Comparison of ENCODE assay signal across 1 cellular context in the genomic region with DNA sequence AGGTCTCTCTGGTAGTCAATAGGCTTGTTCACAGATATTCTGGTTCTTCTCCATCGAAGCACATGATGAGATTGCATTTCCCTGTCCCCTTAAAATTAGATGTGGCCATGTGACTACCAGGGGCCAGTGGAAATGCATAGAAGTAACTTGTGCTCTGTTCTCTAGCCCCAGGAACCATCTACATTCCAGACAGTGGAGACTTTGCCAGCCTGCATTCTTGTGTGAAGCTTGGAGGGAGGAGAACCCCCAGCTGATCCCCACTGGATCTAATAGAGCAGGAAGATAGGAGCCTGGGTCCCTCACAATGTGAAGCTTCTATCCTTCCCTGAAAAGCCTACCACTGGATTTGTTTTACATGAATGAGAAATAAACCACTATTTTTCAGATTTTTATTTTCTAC.
TF ChIP-seq lines count a peak whose summit lies in the region.

No MANE protein-coding gene starts in this region.

TF ChIP-seq in GM23338, 12 proteins besides CTCF, POLR2A, EP300 and RAD21 (continued from another document):
- TF ChIP-seq, protein P1, sequence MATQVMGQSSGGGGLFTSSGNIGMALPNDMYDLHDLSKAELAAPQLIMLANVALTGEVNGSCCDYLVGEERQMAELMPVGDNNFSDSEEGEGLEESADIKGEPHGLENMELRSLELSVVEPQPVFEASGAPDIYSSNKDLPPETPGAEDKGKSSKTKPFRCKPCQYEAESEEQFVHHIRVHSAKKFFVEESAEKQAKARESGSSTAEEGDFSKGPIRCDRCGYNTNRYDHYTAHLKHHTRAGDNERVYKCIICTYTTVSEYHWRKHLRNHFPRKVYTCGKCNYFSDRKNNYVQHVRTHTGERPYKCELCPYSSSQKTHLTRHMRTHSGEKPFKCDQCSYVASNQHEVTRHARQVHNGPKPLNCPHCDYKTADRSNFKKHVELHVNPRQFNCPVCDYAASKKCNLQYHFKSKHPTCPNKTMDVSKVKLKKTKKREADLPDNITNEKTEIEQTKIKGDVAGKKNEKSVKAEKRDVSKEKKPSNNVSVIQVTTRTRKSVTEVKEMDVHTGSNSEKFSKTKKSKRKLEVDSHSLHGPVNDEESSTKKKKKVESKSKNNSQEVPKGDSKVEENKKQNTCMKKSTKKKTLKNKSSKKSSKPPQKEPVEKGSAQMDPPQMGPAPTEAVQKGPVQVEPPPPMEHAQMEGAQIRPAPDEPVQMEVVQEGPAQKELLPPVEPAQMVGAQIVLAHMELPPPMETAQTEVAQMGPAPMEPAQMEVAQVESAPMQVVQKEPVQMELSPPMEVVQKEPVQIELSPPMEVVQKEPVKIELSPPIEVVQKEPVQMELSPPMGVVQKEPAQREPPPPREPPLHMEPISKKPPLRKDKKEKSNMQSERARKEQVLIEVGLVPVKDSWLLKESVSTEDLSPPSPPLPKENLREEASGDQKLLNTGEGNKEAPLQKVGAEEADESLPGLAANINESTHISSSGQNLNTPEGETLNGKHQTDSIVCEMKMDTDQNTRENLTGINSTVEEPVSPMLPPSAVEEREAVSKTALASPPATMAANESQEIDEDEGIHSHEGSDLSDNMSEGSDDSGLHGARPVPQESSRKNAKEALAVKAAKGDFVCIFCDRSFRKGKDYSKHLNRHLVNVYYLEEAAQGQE (IDR thresholded peaks at IDR 0.05; ENCODE audit: unreplicated experiment) = no peak
- TF ChIP-seq JUNB (IDR thresholded peaks at IDR 0.05; ENCODE audit: unreplicated experiment) (no peak), NANOG (IDR thresholded peaks at IDR 0.05; ENCODE audit: borderline replicate concordance) (no peak), EZH2phosphoT487 (IDR thresholded peaks at IDR 0.05; ENCODE audit: unreplicated experiment) (no peak), ZNF114 (CRISPR knock-in tag; IDR thresholded peaks at IDR 0.05) (no peak), POLR2AphosphoS5 (IDR thresholded peaks at IDR 0.05; ENCODE audit: low read depth) (no peak), EZH2 (IDR thresholded peaks at IDR 0.05; ENCODE audit: low read depth, unreplicated experiment) (no peak)
- TF ChIP-seq, protein P2, sequence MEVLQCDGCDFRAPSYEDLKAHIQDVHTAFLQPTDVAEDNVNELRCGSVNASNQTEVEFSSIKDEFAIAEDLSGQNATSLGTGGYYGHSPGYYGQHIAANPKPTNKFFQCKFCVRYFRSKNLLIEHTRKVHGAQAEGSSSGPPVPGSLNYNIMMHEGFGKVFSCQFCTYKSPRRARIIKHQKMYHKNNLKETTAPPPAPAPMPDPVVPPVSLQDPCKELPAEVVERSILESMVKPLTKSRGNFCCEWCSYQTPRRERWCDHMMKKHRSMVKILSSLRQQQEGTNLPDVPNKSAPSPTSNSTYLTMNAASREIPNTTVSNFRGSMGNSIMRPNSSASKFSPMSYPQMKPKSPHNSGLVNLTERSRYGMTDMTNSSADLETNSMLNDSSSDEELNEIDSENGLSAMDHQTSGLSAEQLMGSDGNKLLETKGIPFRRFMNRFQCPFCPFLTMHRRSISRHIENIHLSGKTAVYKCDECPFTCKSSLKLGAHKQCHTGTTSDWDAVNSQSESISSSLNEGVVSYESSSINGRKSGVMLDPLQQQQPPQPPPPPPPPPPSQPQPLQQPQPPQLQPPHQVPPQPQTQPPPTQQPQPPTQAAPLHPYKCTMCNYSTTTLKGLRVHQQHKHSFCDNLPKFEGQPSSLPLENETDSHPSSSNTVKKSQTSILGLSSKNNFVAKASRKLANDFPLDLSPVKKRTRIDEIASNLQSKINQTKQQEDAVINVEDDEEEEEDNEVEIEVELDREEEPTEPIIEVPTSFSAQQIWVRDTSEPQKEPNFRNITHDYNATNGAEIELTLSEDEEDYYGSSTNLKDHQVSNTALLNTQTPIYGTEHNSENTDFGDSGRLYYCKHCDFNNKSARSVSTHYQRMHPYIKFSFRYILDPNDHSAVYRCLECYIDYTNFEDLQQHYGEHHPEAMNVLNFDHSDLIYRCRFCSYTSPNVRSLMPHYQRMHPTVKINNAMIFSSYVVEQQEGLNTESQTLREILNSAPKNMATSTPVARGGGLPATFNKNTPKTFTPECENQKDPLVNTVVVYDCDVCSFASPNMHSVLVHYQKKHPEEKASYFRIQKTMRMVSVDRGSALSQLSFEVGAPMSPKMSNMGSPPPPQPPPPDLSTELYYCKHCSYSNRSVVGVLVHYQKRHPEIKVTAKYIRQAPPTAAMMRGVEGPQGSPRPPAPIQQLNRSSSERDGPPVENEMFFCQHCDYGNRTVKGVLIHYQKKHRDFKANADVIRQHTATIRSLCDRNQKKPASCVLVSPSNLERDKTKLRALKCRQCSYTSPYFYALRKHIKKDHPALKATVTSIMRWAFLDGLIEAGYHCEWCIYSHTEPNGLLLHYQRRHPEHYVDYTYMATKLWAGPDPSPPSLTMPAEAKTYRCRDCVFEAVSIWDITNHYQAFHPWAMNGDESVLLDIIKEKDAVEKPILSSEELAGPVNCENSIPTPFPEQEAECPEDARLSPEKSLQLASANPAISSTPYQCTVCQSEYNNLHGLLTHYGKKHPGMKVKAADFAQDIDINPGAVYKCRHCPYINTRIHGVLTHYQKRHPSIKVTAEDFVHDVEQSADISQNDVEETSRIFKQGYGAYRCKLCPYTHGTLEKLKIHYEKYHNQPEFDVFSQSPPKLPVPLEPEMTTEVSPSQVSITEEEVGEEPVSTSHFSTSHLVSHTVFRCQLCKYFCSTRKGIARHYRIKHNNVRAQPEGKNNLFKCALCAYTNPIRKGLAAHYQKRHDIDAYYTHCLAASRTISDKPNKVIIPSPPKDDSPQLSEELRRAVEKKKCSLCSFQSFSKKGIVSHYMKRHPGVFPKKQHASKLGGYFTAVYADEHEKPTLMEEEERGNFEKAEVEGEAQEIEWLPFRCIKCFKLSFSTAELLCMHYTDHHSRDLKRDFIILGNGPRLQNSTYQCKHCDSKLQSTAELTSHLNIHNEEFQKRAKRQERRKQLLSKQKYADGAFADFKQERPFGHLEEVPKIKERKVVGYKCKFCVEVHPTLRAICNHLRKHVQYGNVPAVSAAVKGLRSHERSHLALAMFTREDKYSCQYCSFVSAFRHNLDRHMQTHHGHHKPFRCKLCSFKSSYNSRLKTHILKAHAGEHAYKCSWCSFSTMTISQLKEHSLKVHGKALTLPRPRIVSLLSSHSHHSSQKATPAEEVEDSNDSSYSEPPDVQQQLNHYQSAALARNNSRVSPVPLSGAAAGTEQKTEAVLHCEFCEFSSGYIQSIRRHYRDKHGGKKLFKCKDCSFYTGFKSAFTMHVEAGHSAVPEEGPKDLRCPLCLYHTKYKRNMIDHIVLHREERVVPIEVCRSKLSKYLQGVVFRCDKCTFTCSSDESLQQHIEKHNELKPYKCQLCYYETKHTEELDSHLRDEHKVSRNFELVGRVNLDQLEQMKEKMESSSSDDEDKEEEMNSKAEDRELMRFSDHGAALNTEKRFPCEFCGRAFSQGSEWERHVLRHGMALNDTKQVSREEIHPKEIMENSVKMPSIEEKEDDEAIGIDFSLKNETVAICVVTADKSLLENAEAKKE (CRISPR knock-in tag; IDR thresholded peaks at IDR 0.05) = no peak
